In genomic region chr4:144399927-144400326, GRCh38 we compare ENCODE assay signal across 8 cellular contexts.
DNase-seq lines count a peak whose midpoint lies in the region; ATAC-seq and TF ChIP-seq lines count a peak whose summit lies in the region.

No MANE protein-coding gene starts in this region.

- H3K36me3 Mint-ChIP-seq in activated T-cell treated with anti-CD3 and anti-CD28 coated beads, Interleukin-2, amount 50 U/mL, for 24 hours (ENCODE audit: low read depth), result no peaks in the 10 kb centered on the region
- no peaks in the 10 kb centered on the region for H3K36me3 Mint-ChIP-seq in activated CD8-positive, alpha-beta T cell treated with anti-CD3 and anti-CD28 coated beads for 36 hours (ENCODE audit: low read depth)

- H3K4me1 ChIP-seq in KMS-11 (ENCODE audit: low read depth, poor library complexity, severe bottlenecking), result peaks cover 13% of the 10 kb centered on the region

- H3K4me3 ChIP-seq in KMS-11 (IDR thresholded peaks at IDR 0.05; ENCODE audit: insufficient read depth, low read depth, low read length), result no peak overlapping the region

- no peak overlapping the region for H2AFZ ChIP-seq in KMS-11 (ENCODE audit: low read depth)

- CTCF ChIA-PET in activated CD8-positive, alpha-beta T cell treated with anti-CD3 and anti-CD28 coated beads for 36 hours (lab: Charles Lee), result no interaction called here

- ATAC-seq in GM21786 (IDR thresholded peaks at IDR 0.05; ENCODE audit: unreplicated experiment), result peak; percentile 91
- ATAC-seq in activated CD8-positive, alpha-beta T cell treated with anti-CD3 and anti-CD28 coated beads for 36 hours, result no peak

- TF ChIP-seq CTCF in KMS-11 (conservative IDR thresholded peaks at IDR 0.05; ENCODE audit: low read depth, low read length), result no peak
- TF ChIP-seq CTCF in activated CD8-positive, alpha-beta T cell treated with anti-CD3 and anti-CD28 coated beads for 36 hours (IDR thresholded peaks at IDR 0.05), result no peak

- H3K27me3 Mint-ChIP-seq in activated T-cell treated with anti-CD3 and anti-CD28 coated beads, Interleukin-2, amount 50 U/mL, for 24 hours, result no peaks in the 10 kb centered on the region
- H3K27me3 Mint-ChIP-seq in activated CD8-positive, alpha-beta T cell treated with anti-CD3 and anti-CD28 coated beads for 36 hours, result no peaks in the 10 kb centered on the region

- no peaks in the 10 kb centered on the region for H3K9me3 Mint-ChIP-seq in activated T-cell treated with anti-CD3 and anti-CD28 coated beads, Interleukin-2, amount 50 U/mL, for 24 hours
- H3K9me3 Mint-ChIP-seq in activated CD8-positive, alpha-beta T cell treated with anti-CD3 and anti-CD28 coated beads for 36 hours, result no peaks in the 10 kb centered on the region

- POLR2A ChIA-PET in activated CD8-positive, alpha-beta T cell treated with anti-CD3 and anti-CD28 coated beads for 36 hours (lab: Charles Lee), result no interaction called here

- no peak overlapping the region for H3K27ac Mint-ChIP-seq in activated T-cell treated with anti-CD3 and anti-CD28 coated beads, Interleukin-2, amount 50 U/mL, for 24 hours
- no peak overlapping the region for H3K27ac Mint-ChIP-seq in activated CD8-positive, alpha-beta T cell treated with anti-CD3 and anti-CD28 coated beads for 36 hours

- H4K20me1 ChIP-seq in KMS-11 (ENCODE audit: insufficient read depth), result no peaks in the 10 kb centered on the region

- no peak overlapping the region for H3K9ac ChIP-seq in KMS-11

- H3K27ac ChIP-seq in KMS-11, result no peak overlapping the region
- no peak overlapping the region for H3K27ac ChIP-seq in epithelial cell of prostate

- no peaks in the 10 kb centered on the region for H3K36me3 ChIP-seq in KMS-11 (ENCODE audit: insufficient read depth)

- no peaks in the 10 kb centered on the region for H3K79me2 ChIP-seq in KMS-11 (ENCODE audit: insufficient read depth, low read depth)

- peak overlapping the region; percentile 9; the same call in 1 of the 2 replicates for H3K4me2 ChIP-seq in KMS-11

- no peaks in the 10 kb centered on the region for H3K27me3 ChIP-seq in KMS-11 (ENCODE audit: insufficient read depth, low read depth)

- H3K4me1 Mint-ChIP-seq in activated T-cell treated with anti-CD3 and anti-CD28 coated beads, Interleukin-2, amount 50 U/mL, for 24 hours (ENCODE audit: low read depth), result no peaks in the 10 kb centered on the region
- H3K4me1 Mint-ChIP-seq in activated CD8-positive, alpha-beta T cell treated with anti-CD3 and anti-CD28 coated beads for 36 hours (ENCODE audit: low read depth), result no peaks in the 10 kb centered on the region

- no peak overlapping the region for H3K4me3 Mint-ChIP-seq in activated T-cell treated with anti-CD3 and anti-CD28 coated beads, Interleukin-2, amount 50 U/mL, for 24 hours
- H3K4me3 Mint-ChIP-seq in activated CD8-positive, alpha-beta T cell treated with anti-CD3 and anti-CD28 coated beads for 36 hours, result no peak overlapping the region

- intact Hi-C loops in activated CD8-positive, alpha-beta T cell treated with anti-CD3 and anti-CD28 coated beads for 36 hours (cut with micrococcal nuclease), result no loop called here

- DNase-seq in Ammon's horn (ENCODE audit: low spot score), result peak; percentile 16
- peak; percentile 92 for DNase-seq in epithelial cell of prostate (ENCODE audit: low read depth, low spot score)
- no peak for DNase-seq in activated T-cell treated with anti-CD3 and anti-CD28 coated beads, Interleukin-2, amount 50 U/mL, for 24 hours
- no peak for DNase-seq in cerebellar nuclear complex (lab: John Stamatoyannopoulos, UW)
- no peak for DNase-seq in activated CD8-positive, alpha-beta T cell treated with anti-CD3 and anti-CD28 coated beads for 36 hours
- DNase-seq in NCI-H2196 (lab: John Stamatoyannopoulos, UW; ENCODE audit: unreplicated experiment), result no peak

Comparison
In these comparisons a context has a peak if more than half of its experiments do, and no peak if none do; other contexts are left out.
1. DNase-seq: peak in Ammon's horn (single experiment) and epithelial cell of prostate (single experiment); none in activated T-cell treated with anti-CD3 and anti-CD28 coated beads, Interleukin-2, amount 50 U/mL, for 24 hours (single experiment), cerebellar nuclear complex (0 of 2), activated CD8-positive, alpha-beta T cell treated with anti-CD3 and anti-CD28 coated beads for 36 hours (single experiment) and NCI-H2196 (single experiment).